In the genomic region with DNA sequence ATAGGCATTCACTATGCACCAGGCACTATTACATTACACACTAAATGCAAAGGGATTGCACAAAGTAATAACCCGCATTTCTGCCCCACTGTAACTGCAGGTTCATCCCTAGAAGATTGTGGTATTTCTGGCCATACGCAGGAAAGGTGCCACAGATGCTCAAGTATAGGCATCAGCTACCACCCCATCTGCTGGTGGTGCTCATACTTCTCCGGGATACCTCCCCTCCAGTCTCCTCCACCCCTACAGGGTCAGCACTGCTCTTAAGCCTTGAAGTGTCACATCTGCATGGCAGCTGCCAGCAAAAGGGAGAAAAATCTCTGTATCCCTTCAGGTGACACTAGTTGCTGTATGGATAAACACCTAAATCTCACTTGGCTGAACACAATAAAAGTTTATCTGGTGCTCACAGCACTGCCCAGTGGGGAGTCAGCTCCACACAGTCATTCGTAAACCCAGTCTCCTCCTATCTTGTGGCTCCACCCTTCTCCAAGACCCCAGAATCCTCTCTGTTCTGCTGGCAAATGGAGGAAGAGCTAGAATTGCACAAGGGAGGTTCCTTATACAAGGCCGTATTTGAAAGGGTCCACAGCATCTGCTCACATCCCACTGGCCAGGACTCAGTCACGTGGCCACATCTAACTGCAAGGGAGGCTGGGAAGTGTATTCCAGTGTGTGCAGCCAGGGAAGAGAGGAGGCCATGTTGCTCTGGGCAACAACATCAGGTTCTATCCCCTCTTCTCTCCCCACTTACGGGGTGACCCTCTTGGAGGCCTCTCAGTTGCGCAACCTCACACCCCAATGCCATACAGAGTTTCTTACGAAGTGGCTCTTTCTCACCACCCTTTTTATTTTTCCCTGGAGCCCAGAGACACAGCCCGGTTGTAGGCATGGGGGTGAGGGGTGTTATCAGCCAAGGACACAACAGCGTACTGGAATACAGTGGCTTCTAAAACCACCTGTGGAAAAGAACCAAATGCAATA, we compare ENCODE assay signal across 2 cellular contexts.
TF ChIP-seq lines count a peak whose summit lies in the region.

No MANE protein-coding gene starts in this region.

TF ChIP-seq in HCT116, 20 proteins besides CTCF, POLR2A, EP300 and RAD21:
- TF ChIP-seq EGR1 (IDR thresholded peaks at IDR 0.05; ENCODE audit: low read depth) = no peak
- TF ChIP-seq ZNF274 (IDR thresholded peaks at IDR 0.05; ENCODE audit: low read depth, low read length) = no peak
- no peak for TF ChIP-seq ATF3 (IDR thresholded peaks at IDR 0.05)
- no peak for TF ChIP-seq CBX3 (IDR thresholded peaks at IDR 0.05; ENCODE audit: low read depth)
- TF ChIP-seq JUND (IDR thresholded peaks at IDR 0.05) = no peak
- no peak for TF ChIP-seq SRF (IDR thresholded peaks at IDR 0.05; ENCODE audit: low read depth)
- TF ChIP-seq FOSL1 (IDR thresholded peaks at IDR 0.05; ENCODE audit: low read depth) = no peak
- no peak for TF ChIP-seq EZH2phosphoT487 (IDR thresholded peaks at IDR 0.05; ENCODE audit: borderline replicate concordance)
- TF ChIP-seq SIN3A (IDR thresholded peaks at IDR 0.05; ENCODE audit: low read depth) = no peak
- no peak for TF ChIP-seq POLR2AphosphoS5 (IDR thresholded peaks at IDR 0.05; ENCODE audit: low read depth, low read length)
- TF ChIP-seq, protein P1, sequence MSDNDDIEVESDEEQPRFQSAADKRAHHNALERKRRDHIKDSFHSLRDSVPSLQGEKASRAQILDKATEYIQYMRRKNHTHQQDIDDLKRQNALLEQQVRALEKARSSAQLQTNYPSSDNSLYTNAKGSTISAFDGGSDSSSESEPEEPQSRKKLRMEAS (IDR thresholded peaks at IDR 0.05) = no peak
- TF ChIP-seq CEBPB (IDR thresholded peaks at IDR 0.05; ENCODE audit: low read depth) = no peak
- TF ChIP-seq ZFX (IDR thresholded peaks at IDR 0.05) = no peak

TF ChIP-seq in H1, 55 proteins besides CTCF, POLR2A, EP300 and RAD21:
- TF ChIP-seq, protein P2, sequence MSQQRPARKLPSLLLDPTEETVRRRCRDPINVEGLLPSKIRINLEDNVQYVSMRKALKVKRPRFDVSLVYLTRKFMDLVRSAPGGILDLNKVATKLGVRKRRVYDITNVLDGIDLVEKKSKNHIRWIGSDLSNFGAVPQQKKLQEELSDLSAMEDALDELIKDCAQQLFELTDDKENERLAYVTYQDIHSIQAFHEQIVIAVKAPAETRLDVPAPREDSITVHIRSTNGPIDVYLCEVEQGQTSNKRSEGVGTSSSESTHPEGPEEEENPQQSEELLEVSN (IDR thresholded peaks at IDR 0.05) = no peak
- TF ChIP-seq CEBPB (IDR thresholded peaks at IDR 0.05; ENCODE audit: low read depth, low read length) = peak; percentile 79
